ENCODE assay signal across 9 cellular contexts in the genomic region with DNA sequence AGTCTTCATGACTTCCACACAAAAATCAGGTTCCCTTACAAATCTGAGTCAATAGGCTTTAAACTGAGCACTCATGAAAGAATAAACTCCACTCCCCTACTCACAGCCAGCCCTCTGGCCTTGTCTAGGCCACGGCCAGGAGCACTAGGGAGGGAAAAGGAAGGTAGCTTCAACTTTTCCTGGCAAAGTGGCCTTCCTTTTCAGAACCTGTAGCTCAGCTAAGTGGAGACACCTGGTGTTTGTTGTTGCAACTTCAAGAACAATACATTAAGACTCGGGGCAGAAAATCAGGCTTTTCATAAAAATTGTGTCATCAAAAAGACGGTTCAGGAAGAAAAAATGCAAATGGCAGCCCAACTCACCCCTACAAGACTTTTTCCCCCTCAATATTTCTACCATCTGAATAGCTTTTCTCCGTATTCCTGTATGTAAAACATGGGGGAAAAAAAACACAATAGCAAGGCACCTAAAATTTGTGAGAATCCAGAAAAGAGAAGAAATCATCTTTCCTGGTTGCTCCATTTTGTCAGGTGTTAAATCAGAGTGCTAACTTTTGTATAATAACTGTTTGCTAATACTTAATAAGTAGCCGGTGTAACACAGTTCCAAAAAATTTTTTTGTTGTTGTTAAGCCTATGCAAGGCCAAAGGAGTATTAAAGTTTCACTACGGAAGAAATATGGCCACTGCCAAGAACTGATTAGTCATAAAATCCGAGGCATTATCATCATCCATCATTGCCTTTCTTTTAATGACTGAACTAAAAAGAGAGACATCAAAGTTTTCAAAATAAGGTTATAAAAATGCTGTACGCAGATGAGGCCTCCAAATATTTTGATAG.
DNase-seq lines count a peak whose midpoint lies in the region; ATAC-seq, FAIRE-seq and TF ChIP-seq lines count a peak whose summit lies in the region.
"Had no signal": no experiment of that assay in that cellular context is flagged by ENCODE, and none has a peak within 500 bp of the region (broad histone marks: within the 10 kb centered on the region; RNA-seq: fewer than 3 reads in every experiment).

No MANE protein-coding gene starts in this region.

- no peaks in the 10 kb centered on the region for H3K9me2 ChIP-seq in Karpas-422 (replicated peaks; ENCODE audit: insufficient read depth, low read length)

- no peak for TF ChIP-seq POLR2A in GM12878 (IDR thresholded peaks at IDR 0.05; ENCODE audit: low read depth, low read length)
- no peak for TF ChIP-seq POLR2A in HepG2 (IDR thresholded peaks at IDR 0.05; ENCODE audit: insufficient read depth in 1 of 2, low read depth in 2 of 2, low read length in 2 of 2)

- DNase-seq in AG04449 (ENCODE audit: low read depth, low spot score) (no peak), GM12864 (ENCODE audit: low read depth) (peak; percentile 22), Karpas-422 (peak; percentile 68), GM12878 (ENCODE audit: low read depth, low spot score) (peak; percentile 7), HepG2 (ENCODE audit: low spot score) (peak; percentile 44), MV-4-11 (lab: John Stamatoyannopoulos, UW) (no peak), NCI-H2171 (lab: John Stamatoyannopoulos, UW) (no peak)
- no peak for DNase-seq in stimulated activated CD8-positive, alpha-beta memory T cell treated with anti-CD3 and anti-CD28 coated beads, Interleukin-4, amount 100 ng/mL, for 48 hours
- DNase-seq: naive B cell had no signal

- FAIRE-seq in GM12878 (lab: Jason Lieb, UNC) (peak; percentile 87), HepG2 (lab: Jason Lieb, UNC) (no peak)

- BruUV-seq in GM12878 (replicated peaks; lab: Mats Ljungman, UMichigan) (no TSS peak), HepG2 (replicated peaks; lab: Mats Ljungman, UMichigan) (no TSS peak)

- H3K27ac ChIP-seq in Karpas-422 (ENCODE audit: low read length) = no peak overlapping the region
- H3K27ac ChIP-seq in GM12878 (ENCODE audit: control insufficient read depth, insufficient read depth) = no peak overlapping the region
- no peak overlapping the region for H3K27ac ChIP-seq in HepG2 (ENCODE audit: extremely low read length, insufficient read depth, low read length)

- CTCF ChIA-PET in AG04449 (lab: Yijun Ruan, JAX) = interaction anchor here (0.8 to 5.9 kb wide), 14 partner anchors 8 to 180 kb away, joined by 3 to 62 read pairs (median 4); no protein-coding TSS in a partner anchor
- CTCF ChIA-PET in GM12878 (lab: Yijun Ruan, JAX) = interaction anchor here (0.7 to 2.9 kb wide), 10 partner anchors 14 to 1021 kb away, joined by 3 to 16 read pairs (median 4); no protein-coding TSS in a partner anchor
- CTCF ChIA-PET in HepG2 (lab: Yijun Ruan, JAX; ENCODE audit: low intra/inter-chr PET ratio, low total read pairs) = interaction anchor here (1.6 to 2.6 kb wide), 2 partner anchors 84 to 85 kb away, joined by 7 to 9 read pairs; no protein-coding TSS in a partner anchor

- intact Hi-C loops in GM12878 (cut with micrococcal nuclease; ENCODE audit: unreplicated experiment) = loop anchor here (1.0 to 10.0 kb wide), 3 partner anchors 84 to 1020 kb away; no protein-coding TSS in a partner anchor
- intact Hi-C loops in HepG2 (cut with micrococcal nuclease; ENCODE audit: unreplicated experiment) = loop anchor here (1.0 to 10.0 kb wide), 5 partner anchors 84 to 1020 kb away; a partner anchor contains a TSS

- TF ChIP-seq EP300 in GM12878 (IDR thresholded peaks at IDR 0.05; ENCODE audit: borderline replicate concordance in 1 of 2, control insufficient read depth in 1 of 2, low read depth in 2 of 2, low read length in 2 of 2) = no peak
- no peak for TF ChIP-seq EP300 in HepG2 (IDR thresholded peaks at IDR 0.05; ENCODE audit: low read depth in 2 of 2, low read length in 2 of 2)
- no peak for TF ChIP-seq EP300 in HepG2 (CRISPR knock-in tag; IDR thresholded peaks at IDR 0.05; ENCODE audit: borderline replicate concordance)

- in situ Hi-C loops in GM12878 (cut with MboI) (loop anchor here (25.0 kb wide), 2 partner anchors 698 to 1023 kb away; no protein-coding TSS in a partner anchor), HepG2 (cut with HindIII; ENCODE audit: extremely low pct_ligation_motif_present, low pct_unique_long_range_greater_than_20kb) (loop anchor here (5.0 kb wide), 1 partner anchor 83 kb away; no protein-coding TSS in a partner anchor)

- H3K9me3 ChIP-seq in Karpas-422 (ENCODE audit: low read length) (no peaks in the 10 kb centered on the region), GM12878 (replicated peaks; ENCODE audit: control insufficient read depth, insufficient read depth, low read length) (no peaks in the 10 kb centered on the region), HepG2 (ENCODE audit: low read length) (no peaks in the 10 kb centered on the region)

- no peaks in the 10 kb centered on the region for H3K27me3 ChIP-seq in Karpas-422 (ENCODE audit: low read length)
- H3K27me3 ChIP-seq in GM12878 (replicated peaks in 1 of 2; ENCODE audit: control insufficient read depth in 2 of 2, insufficient read depth in 2 of 2, low read length in 1 of 2) = no peaks in the 10 kb centered on the region
- no peaks in the 10 kb centered on the region; a peak in 1 of 5 replicates for H3K27me3 ChIP-seq in HepG2 (ENCODE audit: control insufficient read depth in 1 of 2, insufficient read depth in 2 of 2, low read length in 2 of 2)

- H2AFZ ChIP-seq in Karpas-422 (ENCODE audit: low read length) (no peak overlapping the region), GM12878 (ENCODE audit: control insufficient read depth, low read depth, low read length) (peak overlapping the region; percentile 13), HepG2 (ENCODE audit: low read length) (no peak overlapping the region)

- TF ChIP-seq CTCF in AG04449 (IDR thresholded peaks at IDR 0.05; ENCODE audit: insufficient read depth, low read length, missing control alignments) = peak; percentile 34
- TF ChIP-seq CTCF in GM12864 (IDR thresholded peaks at IDR 0.05; ENCODE audit: low read depth, low read length, missing control alignments) = peak; percentile 58
- TF ChIP-seq CTCF in GM12878 (IDR thresholded peaks at IDR 0.05 in 2 of 3, conservative IDR thresholded peaks at IDR 0.05 in 1 of 3; ENCODE audit: control insufficient read depth in 2 of 3, extremely low read depth in 1 of 3, insufficient read depth in 1 of 3, low read depth in 3 of 3, low read length in 3 of 3) = peak; percentile 49 to 55 (median 52); a peak in 5 of 6 replicates
- peak; percentile 61 for TF ChIP-seq CTCF in HepG2 (CRISPR knock-in tag; IDR thresholded peaks at IDR 0.05)

- 36% methylated on average over 8 of the region's 8 CpGs for WGBS in GM12878 (ENCODE audit: insufficient coverage, insufficient replicate concordance, low lambda C conversion rate, missing lambda C conversion rate)
- WGBS in HepG2 (ENCODE audit: low lambda C conversion rate) = 66% methylated on average over 8 of the region's 8 CpGs

- no peaks in the 10 kb centered on the region for H3K36me3 ChIP-seq in Karpas-422 (ENCODE audit: insufficient read depth, low read length)
- no peaks in the 10 kb centered on the region for H3K36me3 ChIP-seq in GM12878 (ENCODE audit: control insufficient read depth in 2 of 2, insufficient read depth in 2 of 2, low read length in 1 of 2)
- H3K36me3 ChIP-seq in HepG2 (replicated peaks in 1 of 2; ENCODE audit: control insufficient read depth in 1 of 2, insufficient read depth in 2 of 2, low read length in 2 of 2) = no peaks in the 10 kb centered on the region

- RAD21 ChIA-PET in GM12878 (lab: Charles Lee; ENCODE audit: unreplicated experiment) = interaction anchor here (1.0 to 1.2 kb wide), 3 partner anchors 85 to 1019 kb away, joined by 3 to 7 read pairs (median 6); no protein-coding TSS in a partner anchor

- H3K9ac ChIP-seq in Karpas-422 (ENCODE audit: low read length) = no peak overlapping the region
- H3K9ac ChIP-seq in GM12878 (ENCODE audit: control insufficient read depth, insufficient read depth, low read length) = no peak overlapping the region
- no peak overlapping the region for H3K9ac ChIP-seq in HepG2 (ENCODE audit: insufficient read depth, low read depth, low read length)

- peak; percentile 76 for ATAC-seq in GM12878
- ATAC-seq in HepG2 = peak; percentile 39; the same call in 1 of the 3 replicates

- H4K20me1 ChIP-seq in Karpas-422 (ENCODE audit: insufficient read depth, low read depth, low read length) (no peaks in the 10 kb centered on the region), GM12878 (ENCODE audit: control insufficient read depth, insufficient read depth) (no peaks in the 10 kb centered on the region), HepG2 (ENCODE audit: insufficient read depth, low read length) (no peaks in the 10 kb centered on the region)

- H3K4me3 ChIP-seq in AG04449 (ENCODE audit: low read depth, low read length) (no peak overlapping the region), GM12864 (ENCODE audit: low read depth, low read length) (no peak overlapping the region), Karpas-422 (ENCODE audit: low read length) (no peak overlapping the region), GM12878 (no peak overlapping the region), HepG2 (replicated peaks in 1 of 3; ENCODE audit: insufficient read depth in 1 of 3, low read depth in 2 of 3, low read length in 3 of 3) (no peak overlapping the region)

- POLR2A ChIA-PET in AG04449 (lab: Yijun Ruan, JAX) (no interaction called here), GM12878 (lab: Charles Lee) (no interaction called here), HepG2 (lab: Yijun Ruan, JAX) (no interaction called here)

- H3K79me2 ChIP-seq in Karpas-422 (ENCODE audit: low read length) (no peaks in the 10 kb centered on the region), GM12878 (ENCODE audit: control insufficient read depth, insufficient read depth, low read length) (no peaks in the 10 kb centered on the region), HepG2 (ENCODE audit: insufficient read depth, low read length) (no peaks in the 10 kb centered on the region)

- TF ChIP-seq RAD21 in GM12878 (IDR thresholded peaks at IDR 0.05; ENCODE audit: insufficient read depth, low read depth, low read length) = peak; percentile 73
- peak; percentile 58 for TF ChIP-seq RAD21 in HepG2 (CRISPR knock-in tag; IDR thresholded peaks at IDR 0.05)

- H3K4me2 ChIP-seq in Karpas-422 (ENCODE audit: low read depth, low read length, poor library complexity, severe bottlenecking) = no peak overlapping the region
- H3K4me2 ChIP-seq in GM12878 (ENCODE audit: control insufficient read depth, insufficient read depth) = no peak overlapping the region
- H3K4me2 ChIP-seq in HepG2 (ENCODE audit: low read depth, low read length) = no peak overlapping the region

- SMC1A ChIA-PET in GM12878 (lab: Charles Lee; ENCODE audit: uncharacterized antibody, unreplicated experiment) = interaction anchor here (0.8 to 1.6 kb wide), 4 partner anchors 191 to 1019 kb away, joined by 3 to 5 read pairs (median 3); no protein-coding TSS in a partner anchor

- H3K4me1 ChIP-seq in Karpas-422 (ENCODE audit: low read length) = no peaks in the 10 kb centered on the region
- no peaks in the 10 kb centered on the region for H3K4me1 ChIP-seq in GM12878 (ENCODE audit: control insufficient read depth, insufficient read depth, low read length)
- peaks cover 66% of the 10 kb centered on the region for H3K4me1 ChIP-seq in HepG2 (ENCODE audit: insufficient read depth, low read length)

TF ChIP-seq in GM12878, 131 proteins besides CTCF, POLR2A, EP300 and RAD21 (continues in another document):
- no peak for TF ChIP-seq NFIC (IDR thresholded peaks at IDR 0.05; ENCODE audit: low read depth, low read length)

TF ChIP-seq in HepG2, 621 proteins besides CTCF, POLR2A, EP300 and RAD21 (continues in another document):
- TF ChIP-seq ZFY (CRISPR knock-in tag; IDR thresholded peaks at IDR 0.05) (peak; percentile 26; the same call in 1 of the 2 replicates), STAG1 (CRISPR knock-in tag; IDR thresholded peaks at IDR 0.05) (peak; percentile 71)

Comparison
In these comparisons a context has a peak if more than half of its experiments do, and no peak if none do; other contexts are left out.
1. DNase-seq: peak in GM12864 (single experiment), Karpas-422 (single experiment), GM12878 (single experiment) and HepG2 (single experiment); none in AG04449 (single experiment), MV-4-11 (single experiment), NCI-H2171 (single experiment) and stimulated activated CD8-positive, alpha-beta memory T cell treated with anti-CD3 and anti-CD28 coated beads, Interleukin-4, amount 100 ng/mL, for 48 hours (single experiment).
2. Peak in every context shown above with its lines, with median percentiles within 50 percentile points of each other: CTCF ChIP-seq.